ENCODE assay signal across 29 cellular contexts in the genomic region with DNA sequence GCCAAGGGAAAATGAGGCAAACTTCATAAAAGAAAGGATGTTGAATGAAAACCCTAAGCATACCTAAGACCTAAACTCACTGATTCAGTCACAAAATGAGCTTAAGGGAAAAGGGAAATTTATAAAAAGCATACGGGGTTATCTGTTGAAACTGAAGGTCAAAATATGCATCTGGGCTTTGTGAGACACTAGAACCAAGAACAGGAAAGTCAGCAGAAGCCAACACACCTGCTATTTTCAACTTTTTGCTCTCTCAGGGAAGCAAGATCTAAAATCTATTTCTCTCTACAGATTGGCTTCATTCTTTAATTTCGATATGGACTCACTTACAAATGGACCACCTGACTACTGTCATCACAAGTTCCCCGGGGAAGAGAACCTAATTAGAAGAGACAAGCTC.
"Had no signal": no experiment of that assay in that cellular context is flagged by ENCODE, and none has a peak within 500 bp of the region (broad histone marks: within the 10 kb centered on the region; RNA-seq: fewer than 3 reads in every experiment).

No MANE protein-coding gene starts in this region.

- H3K9me3 ChIP-seq: ascending aorta, breast epithelium, colonic mucosa, esophagus squamous epithelium, gastroesophageal sphincter had no signal

- H3K4me2 ChIP-seq: hepatocyte had no signal

- H3K27me3 Mint-ChIP-seq: activated naive CD8-positive, alpha-beta T cell treated with anti-CD3 and anti-CD28 coated beads, Interleukin-2, amount 10 ng/mL, durations not matched to agents 7 days and 5 days; brain had no signal

- H3K4me3 ChIP-seq: ascending aorta, breast epithelium, cardiac muscle cell, colonic mucosa, esophagus squamous epithelium, gastroesophageal sphincter, heart right ventricle, hepatocyte had no signal

- H2AFZ ChIP-seq: hepatocyte had no signal

- H3K36me3 ChIP-seq: ascending aorta, breast epithelium, cardiac muscle cell, colonic mucosa, esophagus squamous epithelium, gastroesophageal sphincter, heart right ventricle had no signal

- H3K27ac ChIP-seq: ascending aorta, breast epithelium, cardiac muscle cell, colonic mucosa, epithelial cell of prostate, esophagus squamous epithelium, gastroesophageal sphincter, heart right ventricle, hepatocyte had no signal

- H3K27ac Mint-ChIP-seq: activated CD4-positive, alpha-beta memory T cell treated with anti-CD3 and anti-CD28 coated beads, Interleukin-2, amount 10 ng/mL, durations not matched to agents 7 days and 5 days; activated CD4-positive, alpha-beta T cell treated with anti-CD3 and anti-CD28 coated beads, Interleukin-2, amount 10 ng/mL, durations not matched to agents 7 days and 5 days; activated naive CD4-positive, alpha-beta T cell treated with anti-CD3 and anti-CD28 coated beads, Interleukin-2, amount 10 ng/mL, durations not matched to agents 7 days and 5 days; activated naive CD4-positive, alpha-beta T cell treated with anti-CD3 and anti-CD28 coated beads, Interleukin-2, amount 50 U/mL, for 72 hours; activated naive CD8-positive, alpha-beta T cell treated with anti-CD3 and anti-CD28 coated beads, Interleukin-2, amount 10 ng/mL, durations not matched to agents 7 days and 5 days; activated T-cell treated with anti-CD3 and anti-CD28 coated beads, Interleukin-2, amount 50 U/mL, for 24 hours; activated T-cell treated with anti-CD3 and anti-CD28 coated beads, Interleukin-2, amount 50 U/mL, for 72 hours; brain had no signal

- DNase-seq: activated CD4-positive, alpha-beta memory T cell treated with anti-CD3 and anti-CD28 coated beads, Interleukin-2, amount 10 ng/mL, durations not matched to agents 7 days and 5 days; activated CD4-positive, alpha-beta T cell treated with anti-CD3 and anti-CD28 coated beads for 4 hours; activated CD4-positive, alpha-beta T cell treated with anti-CD3 and anti-CD28 coated beads, Interleukin-2, amount 10 ng/mL, durations not matched to agents 7 days and 5 days; activated CD4-positive, alpha-beta T cell treated with anti-CD3 and anti-CD28 coated beads, Interleukin-2, amount 50 U/mL, for 4 hours; activated CD4-positive, CD25-positive, alpha-beta regulatory T cell; activated CD4-positive, CD25-positive, alpha-beta regulatory T cell treated with anti-CD3 and anti-CD28 coated beads, Interleukin-2, amount 50 U/mL, for 72 hours; activated CD8-positive, alpha-beta memory T cell treated with anti-CD3 and anti-CD28 coated beads, Interleukin-2, amount 50 U/mL, for 48 hours; activated gamma-delta T cell; activated naive CD4-positive, alpha-beta T cell; activated naive CD4-positive, alpha-beta T cell treated with anti-CD3 and anti-CD28 coated beads, Interleukin-2, amount 10 ng/mL, durations not matched to agents 7 days and 5 days; activated naive CD8-positive, alpha-beta T cell treated with anti-CD3 and anti-CD28 coated beads, Interleukin-2, amount 10 ng/mL, durations not matched to agents 7 days and 5 days; activated T-cell treated with anti-CD3 and anti-CD28 coated beads for 4 hours; activated T-cell treated with anti-CD3 and anti-CD28 coated beads, Interleukin-2, amount 50 U/mL, for 24 hours; activated T-cell treated with anti-CD3 and anti-CD28 coated beads, Interleukin-2, amount 50 U/mL, for 72 hours; central memory CD4-positive, alpha-beta T cell; cerebellar nuclear complex; colonic mucosa; effector CD8-positive, alpha-beta T cell; esophagus squamous epithelium; foreskin melanocyte; heart right ventricle had no signal

- H3K79me2 ChIP-seq: hepatocyte had no signal

- ATAC-seq: activated naive CD4-positive, alpha-beta T cell treated with anti-CD3 and anti-CD28 coated beads, Interleukin-2, amount 50 U/mL, for 72 hours; activated T-cell treated with anti-CD3 and anti-CD28 coated beads, Interleukin-2, amount 50 U/mL, for 72 hours; gastroesophageal sphincter; heart right ventricle had no signal

- H3K36me3 Mint-ChIP-seq: activated naive CD4-positive, alpha-beta T cell treated with anti-CD3 and anti-CD28 coated beads, Interleukin-2, amount 10 ng/mL, durations not matched to agents 7 days and 5 days; activated naive CD4-positive, alpha-beta T cell treated with anti-CD3 and anti-CD28 coated beads, Interleukin-2, amount 50 U/mL, for 72 hours; activated naive CD8-positive, alpha-beta T cell treated with anti-CD3 and anti-CD28 coated beads, Interleukin-2, amount 10 ng/mL, durations not matched to agents 7 days and 5 days; brain had no signal

- H3K4me1 Mint-ChIP-seq: activated CD4-positive, alpha-beta memory T cell treated with anti-CD3 and anti-CD28 coated beads, Interleukin-2, amount 10 ng/mL, durations not matched to agents 7 days and 5 days; activated CD4-positive, alpha-beta T cell treated with anti-CD3 and anti-CD28 coated beads, Interleukin-2, amount 10 ng/mL, durations not matched to agents 7 days and 5 days; activated naive CD4-positive, alpha-beta T cell treated with anti-CD3 and anti-CD28 coated beads, Interleukin-2, amount 10 ng/mL, durations not matched to agents 7 days and 5 days; brain had no signal

- H3K4me1 ChIP-seq: ascending aorta, breast epithelium, colonic mucosa, esophagus squamous epithelium, gastroesophageal sphincter, heart right ventricle had no signal

- H3K27me3 ChIP-seq: ascending aorta, breast epithelium, cardiac muscle cell, colonic mucosa, gastroesophageal sphincter, heart right ventricle, hepatocyte had no signal

- H3K9me3 Mint-ChIP-seq: activated CD4-positive, alpha-beta memory T cell treated with anti-CD3 and anti-CD28 coated beads, Interleukin-2, amount 10 ng/mL, durations not matched to agents 7 days and 5 days; activated CD4-positive, alpha-beta T cell treated with anti-CD3 and anti-CD28 coated beads, Interleukin-2, amount 10 ng/mL, durations not matched to agents 7 days and 5 days; activated naive CD4-positive, alpha-beta T cell treated with anti-CD3 and anti-CD28 coated beads, Interleukin-2, amount 10 ng/mL, durations not matched to agents 7 days and 5 days; activated naive CD4-positive, alpha-beta T cell treated with anti-CD3 and anti-CD28 coated beads, Interleukin-2, amount 50 U/mL, for 72 hours; activated naive CD8-positive, alpha-beta T cell treated with anti-CD3 and anti-CD28 coated beads, Interleukin-2, amount 10 ng/mL, durations not matched to agents 7 days and 5 days; activated T-cell treated with anti-CD3 and anti-CD28 coated beads, Interleukin-2, amount 50 U/mL, for 24 hours; activated T-cell treated with anti-CD3 and anti-CD28 coated beads, Interleukin-2, amount 50 U/mL, for 72 hours; brain had no signal

- H3K4me3 Mint-ChIP-seq: activated CD4-positive, alpha-beta memory T cell treated with anti-CD3 and anti-CD28 coated beads, Interleukin-2, amount 10 ng/mL, durations not matched to agents 7 days and 5 days; activated CD4-positive, alpha-beta T cell treated with anti-CD3 and anti-CD28 coated beads, Interleukin-2, amount 10 ng/mL, durations not matched to agents 7 days and 5 days; activated naive CD4-positive, alpha-beta T cell treated with anti-CD3 and anti-CD28 coated beads, Interleukin-2, amount 10 ng/mL, durations not matched to agents 7 days and 5 days; activated naive CD8-positive, alpha-beta T cell treated with anti-CD3 and anti-CD28 coated beads, Interleukin-2, amount 10 ng/mL, durations not matched to agents 7 days and 5 days; activated T-cell treated with anti-CD3 and anti-CD28 coated beads, Interleukin-2, amount 50 U/mL, for 24 hours; activated T-cell treated with anti-CD3 and anti-CD28 coated beads, Interleukin-2, amount 50 U/mL, for 72 hours; brain had no signal
